Comparison of ENCODE assay signal across 9 cellular contexts in genomic region chr15:67836134-67836455, GRCh38. TPM values are rescaled to one million over a fixed set of nuclear protein-coding genes. Genes with fewer than 3 reads are reported as not detected.
DNase-seq lines count a peak whose midpoint lies in the region; ATAC-seq lines count a peak whose summit lies in the region.
"Had no signal": no experiment of that assay in that cellular context is flagged by ENCODE, and none has a peak within 500 bp of the region (broad histone marks: within the 10 kb centered on the region; RNA-seq: fewer than 3 reads in every experiment).

No MANE protein-coding gene starts in this region.

- H3K27ac ChIP-seq in subcutaneous abdominal adipose tissue (ENCODE audit: low read depth, low read length): no peak overlapping the region

- H3K9me3 ChIP-seq in iPS-18c (ENCODE audit: control insufficient read depth, insufficient read depth, low read length) (peaks cover 2% of the 10 kb centered on the region), subcutaneous abdominal adipose tissue (ENCODE audit: control insufficient read depth in 5 of 5, low read length in 5 of 5) (no peaks in the 10 kb centered on the region)

- H3K36me3 Mint-ChIP-seq in activated CD4-positive, alpha-beta T cell treated with anti-CD3 and anti-CD28 coated beads for 36 hours (ENCODE audit: low read depth): peaks cover 3% of the 10 kb centered on the region
- H3K36me3 Mint-ChIP-seq in activated T-helper 1 cell treated with anti-CD3 and anti-CD28 coated beads, Interleukin-12 subunit alpha, Interleukin-12 subunit beta, Interleukin-2, Interleukin-4 antibody, amounts not matched to agents 30 ng/mL and 10 ng/mL and 1 ng/mL, durations not matched to agents 14 hours and 24 hours and 36 hours (ENCODE audit: low read depth): peaks cover 2% of the 10 kb centered on the region

- peak; percentile 12 for DNase-seq in activated CD4-positive, alpha-beta T cell treated with anti-CD3 and anti-CD28 coated beads for 36 hours
- no peak for DNase-seq in activated CD4-positive, alpha-beta T cell treated with anti-CD3 and anti-CD28 coated beads for 4 hours
- no peak for DNase-seq in activated T-helper 1 cell treated with anti-CD3 and anti-CD28 coated beads, Interleukin-12 subunit alpha, Interleukin-12 subunit beta, Interleukin-2, Interleukin-4 antibody, amounts not matched to agents 30 ng/mL and 10 ng/mL and 1 ng/mL, durations not matched to agents 14 hours and 24 hours and 36 hours (ENCODE audit: low spot score)

- ATAC-seq in activated CD4-positive, alpha-beta T cell treated with anti-CD3 and anti-CD28 coated beads for 36 hours: no peak
- no peak for ATAC-seq in HG02870 (IDR thresholded peaks at IDR 0.05; ENCODE audit: unreplicated experiment)
- ATAC-seq in GM21390 (IDR thresholded peaks at IDR 0.05; ENCODE audit: unreplicated experiment): no peak
- ATAC-seq in GM18909 (IDR thresholded peaks at IDR 0.05; ENCODE audit: poor library complexity, unreplicated experiment): no peak

- peak overlapping the region; percentile 55 for H3K4me3 Mint-ChIP-seq in activated CD4-positive, alpha-beta T cell treated with anti-CD3 and anti-CD28 coated beads for 36 hours
- peak overlapping the region; percentile 30 for H3K4me3 Mint-ChIP-seq in activated T-helper 1 cell treated with anti-CD3 and anti-CD28 coated beads, Interleukin-12 subunit alpha, Interleukin-12 subunit beta, Interleukin-2, Interleukin-4 antibody, amounts not matched to agents 30 ng/mL and 10 ng/mL and 1 ng/mL, durations not matched to agents 14 hours and 24 hours and 36 hours

- H3K27me3 ChIP-seq in subcutaneous abdominal adipose tissue (ENCODE audit: control insufficient read depth in 5 of 5, insufficient read depth in 4 of 5, low read length in 5 of 5): peaks cover 34 to 46% (median 42%) of the 10 kb centered on the region in 5 donors

- H3K4me3 ChIP-seq in iPS-18c (ENCODE audit: insufficient read depth, low read depth, low read length) (peak overlapping the region; percentile 58; the same call in 1 of the 2 replicates), subcutaneous abdominal adipose tissue (ENCODE audit: low read depth in 1 of 5, low read length in 5 of 5) (peak overlapping the region; percentile 63 to 77 (median 64))

- CTCF ChIA-PET in activated CD4-positive, alpha-beta T cell treated with anti-CD3 and anti-CD28 coated beads for 36 hours (lab: Charles Lee): interaction anchor here (0.6 to 4.1 kb wide), 16 partner anchors 12 to 901 kb away, joined by 3 to 37 read pairs (median 4); no protein-coding TSS in a partner anchor

- POLR2A ChIA-PET in activated CD4-positive, alpha-beta T cell treated with anti-CD3 and anti-CD28 coated beads for 36 hours (lab: Charles Lee): no interaction called here

- intact Hi-C loops in activated CD4-positive, alpha-beta T cell treated with anti-CD3 and anti-CD28 coated beads for 36 hours (cut with DNase I, micrococcal nuclease): loop anchor here (1.0 to 10.0 kb wide), 9 partner anchors 53 to 1134 kb away; partner anchors contain the start of genes C15orf61 (in 1 of the 2) and SMAD6 (in 1 of the 2)
- intact Hi-C loops in activated T-helper 1 cell treated with anti-CD3 and anti-CD28 coated beads, Interleukin-12 subunit alpha, Interleukin-12 subunit beta, Interleukin-2, Interleukin-4 antibody, amounts not matched to agents 30 ng/mL and 10 ng/mL and 1 ng/mL, durations not matched to agents 14 hours and 24 hours and 36 hours (cut with micrococcal nuclease): loop anchor here (1.0 to 5.0 kb wide), 4 partner anchors 335 to 1134 kb away; partner anchors contain the start of gene SMAD6

- H3K27ac Mint-ChIP-seq in activated CD4-positive, alpha-beta T cell treated with anti-CD3 and anti-CD28 coated beads for 36 hours: no peak overlapping the region
- no peak overlapping the region for H3K27ac Mint-ChIP-seq in activated T-helper 1 cell treated with anti-CD3 and anti-CD28 coated beads, Interleukin-12 subunit alpha, Interleukin-12 subunit beta, Interleukin-2, Interleukin-4 antibody, amounts not matched to agents 30 ng/mL and 10 ng/mL and 1 ng/mL, durations not matched to agents 14 hours and 24 hours and 36 hours

- H3K9me3 Mint-ChIP-seq in activated CD4-positive, alpha-beta T cell treated with anti-CD3 and anti-CD28 coated beads for 36 hours (ENCODE audit: low read depth): no peaks in the 10 kb centered on the region
- H3K9me3 Mint-ChIP-seq in activated T-helper 1 cell treated with anti-CD3 and anti-CD28 coated beads, Interleukin-12 subunit alpha, Interleukin-12 subunit beta, Interleukin-2, Interleukin-4 antibody, amounts not matched to agents 30 ng/mL and 10 ng/mL and 1 ng/mL, durations not matched to agents 14 hours and 24 hours and 36 hours: no peaks in the 10 kb centered on the region

- peak overlapping the region in 4 of 5 donors; percentile 56 to 77 (median 68) for H3K9ac ChIP-seq in subcutaneous abdominal adipose tissue (ENCODE audit: low read length in 5 of 5)

- H3K4me1 ChIP-seq in subcutaneous abdominal adipose tissue (ENCODE audit: control insufficient read depth in 5 of 5, insufficient read depth in 5 of 5, low read length in 5 of 5): peaks cover 6 to 61% (median 56%) of the 10 kb centered on the region in 5 donors

- H3K27me3 Mint-ChIP-seq in activated CD4-positive, alpha-beta T cell treated with anti-CD3 and anti-CD28 coated beads for 36 hours: peaks cover 39% of the 10 kb centered on the region
- peaks cover 65% of the 10 kb centered on the region for H3K27me3 Mint-ChIP-seq in activated T-helper 1 cell treated with anti-CD3 and anti-CD28 coated beads, Interleukin-12 subunit alpha, Interleukin-12 subunit beta, Interleukin-2, Interleukin-4 antibody, amounts not matched to agents 30 ng/mL and 10 ng/mL and 1 ng/mL, durations not matched to agents 14 hours and 24 hours and 36 hours (ENCODE audit: insufficient read depth)

- H3K36me3 ChIP-seq in subcutaneous abdominal adipose tissue (ENCODE audit: control insufficient read depth in 5 of 5, insufficient read depth in 5 of 5, low read length in 5 of 5): no peaks in the 10 kb centered on the region

- peaks cover 35% of the 10 kb centered on the region for H3K4me1 Mint-ChIP-seq in activated CD4-positive, alpha-beta T cell treated with anti-CD3 and anti-CD28 coated beads for 36 hours
- H3K4me1 Mint-ChIP-seq in activated T-helper 1 cell treated with anti-CD3 and anti-CD28 coated beads, Interleukin-12 subunit alpha, Interleukin-12 subunit beta, Interleukin-2, Interleukin-4 antibody, amounts not matched to agents 30 ng/mL and 10 ng/mL and 1 ng/mL, durations not matched to agents 14 hours and 24 hours and 36 hours (ENCODE audit: low read depth): peaks cover 33% of the 10 kb centered on the region

RNA-seq across cellular contexts. Expression of gene RNU6-1, which starts 3.8 kb away (rescaled TPM):
- total RNA-seq in activated CD4-positive, alpha-beta T cell treated with anti-CD3 and anti-CD28 coated beads for 36 hours: not detected
- not detected in 2 replicates for total RNA-seq in activated T-helper 1 cell treated with anti-CD3 and anti-CD28 coated beads, Interleukin-12 subunit alpha, Interleukin-12 subunit beta, Interleukin-2, Interleukin-4 antibody, amounts not matched to agents 30 ng/mL and 10 ng/mL and 1 ng/mL, durations not matched to agents 14 hours and 24 hours and 36 hours
- total RNA-seq: liver had no signal

RNA-seq across cellular contexts. Expression of gene SKOR1, which starts 10.8 kb away (rescaled TPM):
- total RNA-seq in activated CD4-positive, alpha-beta T cell treated with anti-CD3 and anti-CD28 coated beads for 36 hours: under 1 TPM; 0.16 to 0.18 TPM
- total RNA-seq in activated T-helper 1 cell treated with anti-CD3 and anti-CD28 coated beads, Interleukin-12 subunit alpha, Interleukin-12 subunit beta, Interleukin-2, Interleukin-4 antibody, amounts not matched to agents 30 ng/mL and 10 ng/mL and 1 ng/mL, durations not matched to agents 14 hours and 24 hours and 36 hours: 0.21 TPM in 1 of 2 replicates, not detected in the other
